29 cellular contexts compared by ENCODE assay signal in the genomic region with DNA sequence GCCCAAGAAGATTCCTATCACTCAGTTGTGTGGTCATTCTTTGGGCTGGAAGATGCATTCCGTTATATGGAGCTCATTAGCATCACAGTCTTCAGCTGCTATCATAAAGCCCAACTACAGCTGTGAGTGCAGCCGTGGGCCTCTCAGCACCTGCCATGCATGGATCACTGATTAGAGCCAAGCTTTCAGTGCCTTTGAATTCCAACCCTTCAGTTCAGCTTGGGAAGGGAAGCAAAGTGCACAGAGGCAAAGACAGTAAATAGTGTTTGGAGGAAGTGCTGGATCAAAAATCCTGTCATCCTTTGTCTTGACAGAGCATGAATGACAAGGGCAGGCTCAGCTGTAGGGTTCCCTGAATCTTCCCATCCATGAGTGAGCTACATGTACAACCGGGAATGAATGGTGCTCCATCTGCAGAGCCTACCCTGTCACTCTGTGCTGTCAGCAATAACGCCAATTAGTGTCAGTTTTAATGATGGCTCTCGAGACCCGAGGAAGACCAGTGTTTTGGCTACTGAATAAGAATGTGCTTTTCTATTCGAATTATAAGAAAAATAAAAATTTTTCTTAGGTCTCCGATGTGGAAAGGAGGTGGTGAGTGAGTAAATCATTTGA.
DNase-seq lines count a peak whose midpoint lies in the region; TF ChIP-seq lines count a peak whose summit lies in the region.
"Had no signal": no experiment of that assay in that cellular context is flagged by ENCODE, and none has a peak within 500 bp of the region (broad histone marks: within the 10 kb centered on the region; RNA-seq: fewer than 3 reads in every experiment).

No MANE protein-coding gene starts in this region.

- H3K9me3 ChIP-seq in trophoblast cell (ENCODE audit: insufficient read depth, low read depth, low read length): no peaks in the 10 kb centered on the region
- H3K9me3 ChIP-seq: gastrocnemius medialis, mucosa of descending colon, testis had no signal

- H3K27me3 ChIP-seq in trophoblast cell (ENCODE audit: insufficient read depth, low read length): no peaks in the 10 kb centered on the region
- H3K27me3 ChIP-seq: gastrocnemius medialis, hepatocyte, testis had no signal

- peaks cover 4% of the 10 kb centered on the region for H3K4me1 Mint-ChIP-seq in glutamatergic neuron (ENCODE audit: low read depth, unreplicated experiment)
- H3K4me1 Mint-ChIP-seq: activated CD4-positive, alpha-beta T cell treated with anti-CD3 and anti-CD28 coated beads, Interleukin-2, amount 10 ng/mL, durations not matched to agents 24 days and 14 days; activated naive CD8-positive, alpha-beta T cell treated with anti-CD3 and anti-CD28 coated beads, Interleukin-2, amount 10 ng/mL, durations not matched to agents 7 days and 5 days had no signal

- H3K18ac ChIP-seq in trophoblast cell (ENCODE audit: low read length): no peak overlapping the region

- no peak overlapping the region for H3K14ac ChIP-seq in trophoblast cell (ENCODE audit: low read length)

- H3K79me2 ChIP-seq in trophoblast cell (ENCODE audit: control insufficient read depth, insufficient read depth, low read length, poor library complexity): no peaks in the 10 kb centered on the region
- H3K79me2 ChIP-seq: hepatocyte had no signal

- no peak overlapping the region for H3K4ac ChIP-seq in trophoblast cell (ENCODE audit: low read depth, low read length)

- H2AK5ac ChIP-seq in trophoblast cell (ENCODE audit: low read length): no peak overlapping the region

- no peak overlapping the region for H2BK5ac ChIP-seq in trophoblast cell (ENCODE audit: low read depth, low read length, poor library complexity)

- no peak overlapping the region for H3K27ac ChIP-seq in trophoblast cell (ENCODE audit: low read depth, low read length)
- H3K27ac ChIP-seq: gastrocnemius medialis, hepatocyte, testis, WERI-Rb-1 had no signal

- no peaks in the 10 kb centered on the region for H3K4me1 ChIP-seq in trophoblast cell (ENCODE audit: control insufficient read depth in 1 of 2, insufficient read depth in 2 of 2, low read length in 2 of 2)
- H3K4me1 ChIP-seq: gastrocnemius medialis, testis had no signal

- DNase-seq in NCI-H1417 (lab: John Stamatoyannopoulos, UW) (peak in 2 of 3 experiments; percentile 31 to 58), NCI-H1417 treated with DMSO at 0.1 percent for 48 hours (lab: John Stamatoyannopoulos, UW) (no peak), NCI-H187 treated with DMSO at 0.1 percent for 48 hours (lab: John Stamatoyannopoulos, UW) (peak; percentile 7), glutamatergic neuron (peak; percentile 21), trophoblast cell (no peak), NCI-H748 treated with DMSO at 0.1 percent for 48 hours (lab: John Stamatoyannopoulos, UW) (no peak), GM03348 (ENCODE audit: low spot score) (no peak), KBM-7 (no peak)
- DNase-seq: activated CD4-positive, alpha-beta T cell treated with anti-CD3 and anti-CD28 coated beads, Interleukin-2, amount 10 ng/mL, durations not matched to agents 24 days and 14 days; activated CD8-positive, alpha-beta memory T cell treated with anti-CD3 and anti-CD28 coated beads for 24 hours; activated gamma-delta T cell; activated naive CD8-positive, alpha-beta T cell treated with anti-CD3 and anti-CD28 coated beads, Interleukin-2, amount 10 ng/mL, durations not matched to agents 7 days and 5 days; activated T-cell treated with anti-CD3 and anti-CD28 coated beads for 4 hours; aorta; CD8-positive, alpha-beta T cell; gastrocnemius medialis; Kasumi-1; left cardiac atrium; mammary epithelial cell; mucosa of descending colon; right cardiac atrium; SIG-M5; stimulated activated CD8-positive, alpha-beta memory T cell treated with anti-CD3 and anti-CD28 coated beads, Interleukin-4, amount 100 ng/mL, for 48 hours; T1000; testis; WERI-Rb-1 had no signal

- no peak overlapping the region for H4K12ac ChIP-seq in trophoblast cell (ENCODE audit: low read depth, low read length)

- H3K9ac ChIP-seq in trophoblast cell (ENCODE audit: low read length): no peak overlapping the region

- TF ChIP-seq CTCF in glutamatergic neuron (IDR thresholded peaks at IDR 0.05; ENCODE audit: partially characterized antibody, unreplicated experiment): no peak

- H3K27me3 Mint-ChIP-seq in glutamatergic neuron (ENCODE audit: unreplicated experiment): peaks cover 2% of the 10 kb centered on the region
- H3K27me3 Mint-ChIP-seq: activated CD4-positive, alpha-beta T cell treated with anti-CD3 and anti-CD28 coated beads, Interleukin-2, amount 10 ng/mL, durations not matched to agents 24 days and 14 days; activated naive CD8-positive, alpha-beta T cell treated with anti-CD3 and anti-CD28 coated beads, Interleukin-2, amount 10 ng/mL, durations not matched to agents 7 days and 5 days had no signal

- H3K27ac Mint-ChIP-seq in glutamatergic neuron (ENCODE audit: unreplicated experiment): peak overlapping the region; percentile 43
- H3K27ac Mint-ChIP-seq: activated CD4-positive, alpha-beta T cell treated with anti-CD3 and anti-CD28 coated beads, Interleukin-2, amount 10 ng/mL, durations not matched to agents 24 days and 14 days; activated naive CD8-positive, alpha-beta T cell treated with anti-CD3 and anti-CD28 coated beads, Interleukin-2, amount 10 ng/mL, durations not matched to agents 7 days and 5 days; CD8-positive, alpha-beta T cell; stimulated activated naive CD8-positive, alpha-beta T cell treated with anti-CD3 and anti-CD28 coated beads, Interleukin-15, Interleukin-2, amounts not matched to agents 100 ng/mL and 50 ng/mL, for 24 hours had no signal

- no peak overlapping the region for H3K4me2 ChIP-seq in trophoblast cell (ENCODE audit: low read length)
- H3K4me2 ChIP-seq: hepatocyte had no signal

- H4K8ac ChIP-seq in trophoblast cell (ENCODE audit: low read depth, low read length): no peak overlapping the region

- in situ Hi-C loops in KBM-7 (cut with MboI; ENCODE audit: low pct_unique_long_range_greater_than_20kb, low sequenced_read_pairs): no loop called here

- H3K4me3 ChIP-seq in trophoblast cell (ENCODE audit: low read depth, low read length): no peak overlapping the region
- H3K4me3 ChIP-seq: gastrocnemius medialis, hepatocyte, mucosa of descending colon, testis had no signal

- H2AFZ ChIP-seq in trophoblast cell (ENCODE audit: insufficient read depth, low read length, poor library complexity): no peak overlapping the region
- H2AFZ ChIP-seq: hepatocyte had no signal

- H3K23ac ChIP-seq in trophoblast cell (ENCODE audit: low read length): peak overlapping the region; percentile 5

- WGBS in trophoblast cell (ENCODE audit: extremely low coverage, insufficient coverage, insufficient read length): 100% methylated on average over 2 of the region's 8 CpGs

- H3K4me3 Mint-ChIP-seq in glutamatergic neuron (ENCODE audit: unreplicated experiment): no peak overlapping the region
- H3K4me3 Mint-ChIP-seq: activated CD4-positive, alpha-beta T cell treated with anti-CD3 and anti-CD28 coated beads, Interleukin-2, amount 10 ng/mL, durations not matched to agents 24 days and 14 days; activated naive CD8-positive, alpha-beta T cell treated with anti-CD3 and anti-CD28 coated beads, Interleukin-2, amount 10 ng/mL, durations not matched to agents 7 days and 5 days; CD8-positive, alpha-beta T cell; nephron; stimulated activated naive CD8-positive, alpha-beta T cell treated with anti-CD3 and anti-CD28 coated beads, Interleukin-15, Interleukin-2, amounts not matched to agents 100 ng/mL and 50 ng/mL, for 24 hours had no signal

- H2BK12ac ChIP-seq in trophoblast cell (ENCODE audit: low read length): no peak overlapping the region

- H3K79me1 ChIP-seq in trophoblast cell (ENCODE audit: low read length): no peaks in the 10 kb centered on the region

- H4K91ac ChIP-seq in trophoblast cell (ENCODE audit: low read depth, low read length): no peak overlapping the region

- no peaks in the 10 kb centered on the region for H3K36me3 Mint-ChIP-seq in glutamatergic neuron (ENCODE audit: unreplicated experiment)
- H3K36me3 Mint-ChIP-seq: activated naive CD8-positive, alpha-beta T cell treated with anti-CD3 and anti-CD28 coated beads, Interleukin-2, amount 10 ng/mL, durations not matched to agents 7 days and 5 days; CD8-positive, alpha-beta T cell had no signal

- no peak overlapping the region for H2BK120ac ChIP-seq in trophoblast cell (ENCODE audit: insufficient read depth, low read length, poor library complexity)

- H3K9me3 Mint-ChIP-seq in glutamatergic neuron (ENCODE audit: unreplicated experiment): no peaks in the 10 kb centered on the region
- H3K9me3 Mint-ChIP-seq: activated CD4-positive, alpha-beta T cell treated with anti-CD3 and anti-CD28 coated beads, Interleukin-2, amount 10 ng/mL, durations not matched to agents 24 days and 14 days; activated naive CD8-positive, alpha-beta T cell treated with anti-CD3 and anti-CD28 coated beads, Interleukin-2, amount 10 ng/mL, durations not matched to agents 7 days and 5 days; CD8-positive, alpha-beta T cell; nephron; stimulated activated naive CD8-positive, alpha-beta T cell treated with anti-CD3 and anti-CD28 coated beads, Interleukin-15, Interleukin-2, amounts not matched to agents 100 ng/mL and 50 ng/mL, for 24 hours had no signal

- H3K36me3 ChIP-seq in trophoblast cell (ENCODE audit: control insufficient read depth in 1 of 2, insufficient read depth in 2 of 2, low read length in 2 of 2): no peaks in the 10 kb centered on the region
- H3K36me3 ChIP-seq: gastrocnemius medialis, WERI-Rb-1 had no signal

Comparison
In these comparisons a context has a peak if more than half of its experiments do, and no peak if none do; other contexts are left out.
1. DNase-seq: peak in NCI-H1417 (2 of 3), NCI-H187 treated with DMSO at 0.1 percent for 48 hours (single experiment) and glutamatergic neuron (single experiment); none in NCI-H1417 treated with DMSO at 0.1 percent for 48 hours (single experiment), trophoblast cell (0 of 2), NCI-H748 treated with DMSO at 0.1 percent for 48 hours (single experiment), GM03348 (single experiment) and KBM-7 (single experiment).